ENCODE assay signal across 19 cellular contexts in genomic region chr17:82703935-82704865, GRCh38. TPM values are rescaled to one million over a fixed set of nuclear protein-coding genes. Genes with fewer than 3 reads are reported as not detected.
DNase-seq lines count a peak whose midpoint lies in the region; TF ChIP-seq lines count a peak whose summit lies in the region.
"Had no signal": no experiment of that assay in that cellular context is flagged by ENCODE, and none has a peak within 500 bp of the region (broad histone marks: within the 10 kb centered on the region; RNA-seq: fewer than 3 reads in every experiment).

No MANE protein-coding gene starts in this region.

- peaks cover 28 to 56% (median 35%) of the 10 kb centered on the region in 10 experiments for H3K4me1 ChIP-seq in BLaER1 treated with 17β-estradiol and CSF1 and Interleukin-3, amounts not matched to agents 10 nM and 100 nM

- no peak overlapping the region for H3K27ac ChIP-seq in BLaER1 treated with 17β-estradiol and CSF1 and Interleukin-3, amounts not matched to agents 10 nM and 100 nM
- H3K27ac ChIP-seq: SJSA1, WERI-Rb-1 had no signal

- in situ Hi-C loops in GM13977 (cut with MboI; ENCODE audit: low pct_unique_long_range_greater_than_20kb, low sequenced_read_pairs, unreplicated experiment) = no loop called here

- peaks cover 0 to 8% (median 0%) of the 10 kb centered on the region in 11 experiments; a peak in 3 of 22 replicates for H4K20me1 ChIP-seq in BLaER1 treated with 17β-estradiol and CSF1 and Interleukin-3, amounts not matched to agents 10 nM and 100 nM

- H3K9ac ChIP-seq in BLaER1 treated with 17β-estradiol and CSF1 and Interleukin-3, amounts not matched to agents 10 nM and 100 nM = peak overlapping the region in 3 of 11 experiments; percentile 22 to 31 (median 31); a peak in 2 of 22 replicates

- no peaks in the 10 kb centered on the region for H3K9me3 ChIP-seq in BLaER1 treated with 17β-estradiol and CSF1 and Interleukin-3, amounts not matched to agents 10 nM and 100 nM (replicated peaks in 1 of 11)
- H3K9me3 ChIP-seq: SJSA1 had no signal

- H3K4me2 ChIP-seq in BLaER1 treated with 17β-estradiol and CSF1 and Interleukin-3, amounts not matched to agents 10 nM and 100 nM = peak overlapping the region; percentile 61 to 79 (median 72)

- H3K4me3 ChIP-seq in BLaER1 treated with 17β-estradiol and CSF1 and Interleukin-3, amounts not matched to agents 10 nM and 100 nM = no peak overlapping the region
- H3K4me3 ChIP-seq: SJSA1 had no signal

- H3K27me3 ChIP-seq in BLaER1 treated with 17β-estradiol and CSF1 and Interleukin-3, amounts not matched to agents 10 nM and 100 nM = peaks cover 0 to 11% (median 5%) of the 10 kb centered on the region in 11 experiments; a peak in 7 of 22 replicates

- no peaks in the 10 kb centered on the region for H3K36me3 ChIP-seq in BLaER1 treated with 17β-estradiol and CSF1 and Interleukin-3, amounts not matched to agents 10 nM and 100 nM
- H3K36me3 ChIP-seq: SJSA1, WERI-Rb-1 had no signal

- no peak for TF ChIP-seq CTCF in GM13977 (IDR thresholded peaks at IDR 0.05; ENCODE audit: extremely low read depth, insufficient read depth, missing control alignments)

- peak; percentile 70 for DNase-seq in SW480 (ENCODE audit: low spot score)
- peak; percentile 53 for DNase-seq in mucosa of gallbladder (ENCODE audit: low spot score)
- no peak for DNase-seq in foreskin melanocyte
- no peak for DNase-seq in GM13977 (ENCODE audit: low spot score)
- no peak for DNase-seq in stimulated activated CD4-positive, alpha-beta T cell treated with anti-CD3 and anti-CD28 coated beads, Interleukin-4, amount 100 ng/mL, for 24 hours
- DNase-seq: activated naive CD8-positive, alpha-beta T cell treated with anti-CD3 and anti-CD28 coated beads, Interleukin-2, amount 10 ng/mL, durations not matched to agents 7 days and 5 days; activated T-cell treated with anti-CD3 and anti-CD28 coated beads, Interleukin-2, amount 50 U/mL, for 72 hours; DMS79; HFFc6; NCI-H1417 treated with DMSO at 0.1 percent for 48 hours; NCI-H774; retina; stimulated activated naive CD4-positive, alpha-beta T cell; T-helper 2 cell; trophoblast cell; WERI-Rb-1 had no signal

RNA-seq across cellular contexts. Expression of gene RAB40B, which starts 5.7 kb away (rescaled TPM):
- total RNA-seq in mucosa of gallbladder = 27.6 TPM

RNA-seq across cellular contexts. Expression of gene FN3KRP, which starts 12.3 kb away (rescaled TPM):
- total RNA-seq in mucosa of gallbladder = 38.5 TPM

RNA-seq across cellular contexts. Expression of gene FN3K, which starts 31.2 kb away (rescaled TPM):
- total RNA-seq in mucosa of gallbladder = 46.8 TPM
- total RNA-seq: HT1080 had no signal

RNA-seq across cellular contexts. Expression of gene TBCD, which starts 47.7 kb away (rescaled TPM):
- 96.5 TPM for total RNA-seq in mucosa of gallbladder

RNA-seq across cellular contexts. Expression of gene WDR45B, which starts 56.0 kb away (rescaled TPM):
- 86.6 TPM for total RNA-seq in mucosa of gallbladder

Comparison
In these comparisons a context has a peak if more than half of its experiments do, and no peak if none do; other contexts are left out.
1. DNase-seq: peak in SW480 (single experiment) and mucosa of gallbladder (single experiment); none in foreskin melanocyte (single experiment), GM13977 (single experiment) and stimulated activated CD4-positive, alpha-beta T cell treated with anti-CD3 and anti-CD28 coated beads, Interleukin-4, amount 100 ng/mL, for 24 hours (single experiment).